Comparison of ENCODE assay signal across 9 cellular contexts in the genomic region with DNA sequence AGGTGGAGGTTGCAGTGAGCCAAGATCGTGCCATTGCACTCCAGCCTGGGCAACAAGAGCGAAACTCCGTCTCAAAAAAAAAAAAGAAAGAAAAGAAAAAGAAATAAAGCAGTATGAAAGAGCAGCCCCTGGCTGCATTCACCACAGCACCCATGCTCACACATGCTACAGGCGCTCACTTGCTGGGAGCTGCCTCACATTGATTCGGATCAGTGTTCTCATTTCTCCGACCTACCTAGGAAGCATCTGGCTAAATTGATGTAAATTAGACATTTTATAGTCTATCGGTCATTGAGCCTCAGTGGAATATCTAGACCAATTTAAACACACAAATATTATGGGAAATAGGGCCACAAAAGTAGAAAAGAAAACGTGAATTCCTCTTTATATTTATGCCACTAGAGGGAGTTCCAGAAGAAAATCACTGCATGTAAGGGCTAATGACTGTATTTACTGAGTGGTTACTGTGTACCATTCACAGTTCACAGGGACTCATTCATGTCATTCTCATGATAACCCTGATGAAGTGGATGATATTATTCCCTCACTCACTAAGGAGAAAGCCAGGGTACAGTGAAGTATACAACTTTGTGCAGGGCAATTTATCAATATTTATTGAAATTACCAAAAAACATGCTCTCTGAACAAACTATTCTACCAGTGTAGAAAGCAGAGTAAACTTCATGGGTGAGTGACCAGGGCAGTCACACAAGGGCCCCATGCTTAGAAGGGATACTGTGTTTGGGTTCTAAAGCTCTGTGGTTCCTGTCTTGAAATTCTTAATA. TPM values are rescaled to one million over a fixed set of nuclear protein-coding genes. Genes with fewer than 3 reads are reported as not detected.
DNase-seq lines count a peak whose midpoint lies in the region; ATAC-seq, FAIRE-seq and TF ChIP-seq lines count a peak whose summit lies in the region.
"Had no signal": no experiment of that assay in that cellular context is flagged by ENCODE, and none has a peak within 500 bp of the region (broad histone marks: within the 10 kb centered on the region; RNA-seq: fewer than 3 reads in every experiment).

No MANE protein-coding gene starts in this region.

- H3K27ac Mint-ChIP-seq in chondrocyte (ENCODE audit: unreplicated experiment) = no peak overlapping the region
- H3K27ac Mint-ChIP-seq: activated naive CD8-positive, alpha-beta T cell treated with anti-CD3 and anti-CD28 coated beads, Interleukin-2, amount 10 ng/mL, durations not matched to agents 7 days and 5 days had no signal

- H3K4me1 Mint-ChIP-seq in chondrocyte (ENCODE audit: low read depth) = peaks cover 24% of the 10 kb centered on the region

- TF ChIP-seq CTCF in right atrium auricular region (IDR thresholded peaks at IDR 0.05) (peak; percentile 38 to 76), chondrocyte (IDR thresholded peaks at IDR 0.05) (peak; percentile 85), neutrophil (IDR thresholded peaks at IDR 0.05) (peak; percentile 45)

- no peaks in the 10 kb centered on the region for H3K36me3 Mint-ChIP-seq in chondrocyte (ENCODE audit: low read depth)
- H3K36me3 Mint-ChIP-seq: activated naive CD8-positive, alpha-beta T cell treated with anti-CD3 and anti-CD28 coated beads, Interleukin-2, amount 10 ng/mL, durations not matched to agents 7 days and 5 days had no signal

- FAIRE-seq in frontal cortex (lab: Jason Lieb, UNC) = no peak

- H3K27me3 ChIP-seq in right atrium auricular region = no peaks in the 10 kb centered on the region
- H3K27me3 ChIP-seq in neutrophil = peaks cover 34% of the 10 kb centered on the region

- no peak overlapping the region for H3K4me3 Mint-ChIP-seq in chondrocyte (ENCODE audit: unreplicated experiment)
- H3K4me3 Mint-ChIP-seq: activated naive CD8-positive, alpha-beta T cell treated with anti-CD3 and anti-CD28 coated beads, Interleukin-2, amount 10 ng/mL, durations not matched to agents 7 days and 5 days had no signal

- peaks cover 0 to 23% of the 10 kb centered on the region in 2 donors for H3K4me1 ChIP-seq in right atrium auricular region
- H3K4me1 ChIP-seq in neutrophil (ENCODE audit: control insufficient read depth in 1 of 2, insufficient read depth in 1 of 2, low read depth in 1 of 2, low read length in 1 of 2) = peaks cover 17 to 23% of the 10 kb centered on the region in 2 experiments

- no peaks in the 10 kb centered on the region for H3K27me3 Mint-ChIP-seq in chondrocyte (ENCODE audit: low read depth)

- H3K9me3 ChIP-seq in right atrium auricular region = no peaks in the 10 kb centered on the region
- H3K9me3 ChIP-seq in neutrophil = no peaks in the 10 kb centered on the region

- H3K27ac ChIP-seq in right atrium auricular region (no peak overlapping the region), neutrophil (no peak overlapping the region)

- H3K36me3 ChIP-seq in right atrium auricular region (no peaks in the 10 kb centered on the region), neutrophil (no peaks in the 10 kb centered on the region)

- DNase-seq in right atrium auricular region (ENCODE audit: low spot score) = no peak
- DNase-seq in Right ventricle myocardium inferior (ENCODE audit: missing footprints) = no peak
- peak; percentile 60 for DNase-seq in NCI-H748 (lab: John Stamatoyannopoulos, UW; ENCODE audit: unreplicated experiment)
- DNase-seq in chondrocyte (ENCODE audit: low spot score) = no peak
- DNase-seq in frontal cortex (ENCODE audit: low spot score in 2 of 2) = no peak
- DNase-seq in stimulated activated naive CD8-positive, alpha-beta T cell treated with anti-CD3 and anti-CD28 coated beads, Interleukin-15, Interleukin-2, amounts not matched to agents 100 U/mL and 50 U/mL, for 24 hours = no peak
- DNase-seq: activated naive CD8-positive, alpha-beta T cell treated with anti-CD3 and anti-CD28 coated beads, Interleukin-2, amount 10 ng/mL, durations not matched to agents 7 days and 5 days had no signal

- no peaks in the 10 kb centered on the region for H3K9me3 Mint-ChIP-seq in chondrocyte (ENCODE audit: low read depth)
- H3K9me3 Mint-ChIP-seq: activated naive CD8-positive, alpha-beta T cell treated with anti-CD3 and anti-CD28 coated beads, Interleukin-2, amount 10 ng/mL, durations not matched to agents 7 days and 5 days had no signal

- no peak for ATAC-seq in Right ventricle myocardium inferior
- ATAC-seq in HG03439 (IDR thresholded peaks at IDR 0.05; ENCODE audit: unreplicated experiment) = no peak
- ATAC-seq in stimulated activated naive CD8-positive, alpha-beta T cell treated with anti-CD3 and anti-CD28 coated beads, Interleukin-15, Interleukin-2, amounts not matched to agents 100 U/mL and 50 U/mL, for 24 hours = no peak

- H3K4me3 ChIP-seq in right atrium auricular region (no peak overlapping the region), neutrophil (ENCODE audit: low read depth in 1 of 2, low read length in 1 of 2) (no peak overlapping the region)

- intact Hi-C loops in Right ventricle myocardium inferior (cut with DNase I) = loop anchor here (2.0 kb wide), 1 partner anchor 33 kb away; no protein-coding TSS in a partner anchor

RNA-seq across cellular contexts. Expression of a gene that starts 5.3 kb away (rescaled TPM):
- total RNA-seq in right atrium auricular region (1 to 10 TPM in 1 of 2 donors, under 1 TPM in 1; 0.16 to 2.4 TPM), Right ventricle myocardium inferior (12.6 TPM), chondrocyte (0.82 TPM in 1 of 3 replicates, not detected in the others), frontal cortex (under 0.01 TPM)
- total RNA-seq: activated naive CD8-positive, alpha-beta T cell treated with anti-CD3 and anti-CD28 coated beads, Interleukin-2, amount 10 ng/mL, durations not matched to agents 7 days and 5 days had no signal

RNA-seq across cellular contexts. Expression of a gene that starts 18.6 kb away (rescaled TPM):
- total RNA-seq in right atrium auricular region (10 to 100 TPM; 16.4 to 32.0 TPM), Right ventricle myocardium inferior (19.0 TPM), chondrocyte (46.6 to 62.4 TPM (median 50.7 TPM) in 3 replicates), frontal cortex (72.2 TPM)

RNA-seq across cellular contexts. Expression of a gene that starts 29.3 kb away (rescaled TPM):
- total RNA-seq in right atrium auricular region = 10 to 100 TPM in 1 of 2 donors, under 1 TPM in 1; 0.30 to 12.6 TPM
- total RNA-seq in Right ventricle myocardium inferior = not detected
- total RNA-seq in chondrocyte = not detected in 3 replicates
- not detected for total RNA-seq in frontal cortex
